ENCODE assay signal across 9 cellular contexts in the genomic region with DNA sequence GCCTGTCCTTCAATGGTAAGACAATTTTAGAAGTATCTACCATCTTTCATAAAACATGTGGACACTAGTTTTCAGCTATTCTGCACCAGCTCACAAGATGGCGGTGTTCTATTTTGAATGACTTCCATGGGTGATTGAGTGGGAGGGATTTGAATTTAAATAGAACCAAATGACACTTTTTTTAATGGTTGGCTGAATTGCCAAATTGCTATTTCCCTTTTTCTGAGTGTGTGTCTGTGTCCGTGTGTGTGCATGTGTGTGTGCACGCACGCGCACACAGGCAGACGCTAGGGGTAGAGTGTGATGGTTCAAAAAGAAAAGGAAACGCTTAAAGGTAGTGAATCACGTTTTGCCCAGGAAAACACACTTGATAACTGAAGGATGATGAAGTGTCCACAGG.
A peak's percentile ranks its signal among the peaks of the same experiment; 100 is the strongest.
DNase-seq lines count a peak whose midpoint lies in the region; ATAC-seq and TF ChIP-seq lines count a peak whose summit lies in the region.
"Had no signal": no experiment of that assay in that cellular context is flagged by ENCODE, and none has a peak within 500 bp of the region (broad histone marks: within the 10 kb centered on the region; RNA-seq: fewer than 3 reads in every experiment).

No MANE protein-coding gene starts in this region.

- no peaks in the 10 kb centered on the region for H3K9me3 ChIP-seq in thyroid gland
- H3K9me3 ChIP-seq: SJCRH30 had no signal

- H3K27ac ChIP-seq in C4-2B = no peak overlapping the region
- no peak overlapping the region for H3K27ac ChIP-seq in thyroid gland
- H3K27ac ChIP-seq: SJCRH30 had no signal

- H3K4me1 ChIP-seq in thyroid gland = no peaks in the 10 kb centered on the region

- no peaks in the 10 kb centered on the region for H3K27me3 ChIP-seq in thyroid gland
- H3K27me3 ChIP-seq: SJCRH30 had no signal

- TF ChIP-seq POLR2A in thyroid gland (IDR thresholded peaks at IDR 0.05) = no peak

- no peaks in the 10 kb centered on the region for H3K36me3 ChIP-seq in thyroid gland
- H3K36me3 ChIP-seq: SJCRH30 had no signal

- H3K4me3 ChIP-seq in thyroid gland (replicated peaks in 1 of 3) = no peak overlapping the region
- H3K4me3 ChIP-seq: SJCRH30 had no signal

- 75 to 78% methylated on average over 8 of the region's 8 CpGs for WGBS in thyroid gland, 2 donors

- peak; percentile 7 for DNase-seq in HCEC 1CT
- DNase-seq in UCSD-AML1 (lab: John Stamatoyannopoulos, UW; ENCODE audit: unreplicated experiment) = peak; percentile 12
- DNase-seq in iPS-NIHi11 (ENCODE audit: low spot score) = peak; percentile 24
- DNase-seq in NCI-H748 treated with DMSO at 0.1 percent for 48 hours (lab: John Stamatoyannopoulos, UW) = no peak
- no peak for DNase-seq in thyroid gland

- intact Hi-C loops in thyroid gland (cut with DNase I) = no loop called here

- TF ChIP-seq CTCF in C4-2B (conservative IDR thresholded peaks at IDR 0.05) = peak; percentile 37
- TF ChIP-seq CTCF in thyroid gland (IDR thresholded peaks at IDR 0.05) = no peak

- ATAC-seq in GM19467 (IDR thresholded peaks at IDR 0.05; ENCODE audit: unreplicated experiment) (no peak), GM19328 (IDR thresholded peaks at IDR 0.05; ENCODE audit: unreplicated experiment) (no peak)

Comparison
In these comparisons a context has a peak if more than half of its experiments do, and no peak if none do; other contexts are left out.
1. DNase-seq: peak in HCEC 1CT (single experiment), UCSD-AML1 (single experiment) and iPS-NIHi11 (single experiment); none in NCI-H748 treated with DMSO at 0.1 percent for 48 hours (single experiment) and thyroid gland (0 of 2).